ENCODE assay signal across 8 cellular contexts in the genomic region with DNA sequence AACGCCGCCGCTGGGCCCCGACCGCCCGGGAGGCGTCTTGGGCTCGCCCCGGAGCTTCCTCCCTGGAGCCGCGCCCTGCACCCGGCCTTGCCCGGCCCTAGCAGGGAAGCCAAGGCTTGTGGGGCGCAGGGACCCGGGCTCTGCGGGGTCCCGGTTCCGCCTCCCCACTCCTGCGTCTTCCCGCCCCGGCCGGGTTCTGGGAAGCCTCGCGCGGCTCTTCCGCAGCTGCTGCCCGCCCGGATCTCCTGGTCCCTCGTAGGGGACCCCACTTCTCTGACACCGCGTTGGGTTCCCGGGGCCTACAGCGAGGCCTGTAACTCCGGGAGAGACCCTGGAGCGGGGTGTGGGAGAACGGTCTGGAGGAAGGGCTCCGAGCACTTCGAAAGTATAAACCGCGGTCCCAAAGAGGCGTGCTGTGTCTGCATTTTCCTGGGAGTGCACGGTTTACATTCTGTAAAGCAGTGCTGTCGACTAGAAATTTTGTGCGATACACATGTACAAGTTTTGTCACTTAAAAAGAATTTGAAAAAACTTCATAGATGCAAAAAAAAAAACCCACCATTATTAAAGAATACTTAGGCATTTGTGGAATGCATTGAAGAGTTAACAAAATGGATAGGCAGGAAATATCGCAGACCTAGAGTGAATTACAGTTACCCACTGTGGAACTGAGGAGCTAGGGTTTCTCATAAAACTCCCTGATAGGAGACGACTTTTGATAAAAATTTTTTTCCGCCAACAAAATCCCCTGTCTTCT. TPM values are rescaled to one million over a fixed set of nuclear protein-coding genes. Genes with fewer than 3 reads are reported as not detected.
DNase-seq lines count a peak whose midpoint lies in the region; ATAC-seq and TF ChIP-seq lines count a peak whose summit lies in the region.
"Not testable (repeated sequence)": the region's sequence is repeated elsewhere in the genome, so short reads cannot be mapped to it uniquely, and the experiment has no call there.

No MANE protein-coding gene starts in this region.

- not testable (repeated sequence) for H3K36me3 Mint-ChIP-seq in activated CD8-positive, alpha-beta memory T cell treated with anti-CD3 and anti-CD28 coated beads, Interleukin-2, amount 10 ng/mL, durations not matched to agents 7 days and 5 days

- not testable (repeated sequence) for H3K27me3 ChIP-seq in NT2/D1 (ENCODE audit: insufficient read depth, insufficient read length); vagina

- not testable (repeated sequence) for H3K27me3 Mint-ChIP-seq in activated CD8-positive, alpha-beta memory T cell treated with anti-CD3 and anti-CD28 coated beads, Interleukin-2, amount 10 ng/mL, durations not matched to agents 7 days and 5 days

- not testable (repeated sequence) for TF ChIP-seq CTCF in GM10266 (IDR thresholded peaks at IDR 0.05; ENCODE audit: control insufficient read depth, insufficient read depth, low read depth, missing control alignments); mucosa of descending colon (IDR thresholded peaks at IDR 0.05); vagina (IDR thresholded peaks at IDR 0.05)

- not testable (repeated sequence) for TF ChIP-seq POLR2A in vagina (IDR thresholded peaks at IDR 0.05)

- DNase-seq in GM10266 (ENCODE audit: extremely low spot score) (peak; percentile 1), cardiac septum (ENCODE audit: low spot score) (peak; percentile 75), mucosa of descending colon (peak in 2 of 3 donors; percentile 49 to 57)
- not testable (repeated sequence) for DNase-seq in NT2/D1 (ENCODE audit: low read depth, low spot score); activated CD8-positive, alpha-beta memory T cell treated with anti-CD3 and anti-CD28 coated beads, Interleukin-2, amount 10 ng/mL, durations not matched to agents 7 days and 5 days; skeletal muscle cell (ENCODE audit: low read depth); vagina (ENCODE audit: extremely low spot score in 2 of 2)
- peak; percentile 21 for DNase-seq in central memory CD4-positive, alpha-beta T cell

- peak overlapping the region; percentile 54 for H3K27ac Mint-ChIP-seq in activated CD8-positive, alpha-beta memory T cell treated with anti-CD3 and anti-CD28 coated beads, Interleukin-2, amount 10 ng/mL, durations not matched to agents 7 days and 5 days

- peak overlapping the region; percentile 71 for H3K27ac ChIP-seq in vagina

- H3K9me3 ChIP-seq in NT2/D1 (ENCODE audit: insufficient read depth, low read length); mucosa of descending colon; vagina: not testable (repeated sequence)

- CTCF ChIA-PET in activated CD8-positive, alpha-beta memory T cell treated with anti-CD3 and anti-CD28 coated beads, Interleukin-2, amount 10 ng/mL, durations not matched to agents 7 days and 5 days (lab: Charles Lee): interaction anchor here (1.2 kb wide), 1 partner anchor 20 kb away, joined by 7 read pairs; no protein-coding TSS in a partner anchor

- peak overlapping the region; percentile 71 for H3K4me3 Mint-ChIP-seq in activated CD8-positive, alpha-beta memory T cell treated with anti-CD3 and anti-CD28 coated beads, Interleukin-2, amount 10 ng/mL, durations not matched to agents 7 days and 5 days

- not testable (repeated sequence) for H3K36me3 ChIP-seq in NT2/D1 (ENCODE audit: insufficient read depth, insufficient read length, low read length); mucosa of descending colon (ENCODE audit: low read depth); vagina

- H3K9me3 Mint-ChIP-seq in activated CD8-positive, alpha-beta memory T cell treated with anti-CD3 and anti-CD28 coated beads, Interleukin-2, amount 10 ng/mL, durations not matched to agents 7 days and 5 days (ENCODE audit: low read depth): not testable (repeated sequence)

- not testable (repeated sequence) for H3K4me1 ChIP-seq in NT2/D1 (ENCODE audit: insufficient read depth, insufficient read length); mucosa of descending colon (ENCODE audit: low read depth)
- peaks cover 14% of the 10 kb centered on the region for H3K4me1 ChIP-seq in vagina

- peak overlapping the region; percentile 40 for H3K4me3 ChIP-seq in NT2/D1 (ENCODE audit: insufficient read length, low read depth)
- H3K4me3 ChIP-seq in mucosa of descending colon: peak overlapping the region; percentile 50
- H3K4me3 ChIP-seq in skeletal muscle cell (ENCODE audit: low read depth, low read length): peak overlapping the region; percentile 57
- peak overlapping the region; percentile 61 to 64 for H3K4me3 ChIP-seq in vagina

- intact Hi-C loops in cardiac septum (cut with DNase I); mucosa of descending colon (cut with DNase I, micrococcal nuclease); vagina (cut with DNase I): not testable (repeated sequence)

- ATAC-seq in activated CD8-positive, alpha-beta memory T cell treated with anti-CD3 and anti-CD28 coated beads, Interleukin-2, amount 10 ng/mL, durations not matched to agents 7 days and 5 days; mucosa of descending colon: not testable (repeated sequence)

- H3K9ac ChIP-seq in NT2/D1 (ENCODE audit: insufficient read length, low read depth): peak overlapping the region; percentile 79

- peaks cover 16% of the 10 kb centered on the region for H3K4me1 Mint-ChIP-seq in activated CD8-positive, alpha-beta memory T cell treated with anti-CD3 and anti-CD28 coated beads, Interleukin-2, amount 10 ng/mL, durations not matched to agents 7 days and 5 days

RNA-seq across cellular contexts. Expression of gene RABL2A, which starts 42.6 kb away (rescaled TPM):
- 10 to 100 TPM; 13.3 to 19.5 TPM for total RNA-seq in activated CD8-positive, alpha-beta memory T cell treated with anti-CD3 and anti-CD28 coated beads, Interleukin-2, amount 10 ng/mL, durations not matched to agents 7 days and 5 days
- total RNA-seq in cardiac septum (7.9 TPM), mucosa of descending colon (10 to 100 TPM; 14.2 to 25.1 (median 15.4) TPM), vagina (9.3 TPM)
